In genomic region chr19:28618504-28618903, GRCh38 we compare ENCODE assay signal across 19 cellular contexts.
"Had no signal": no experiment of that assay in that cellular context is flagged by ENCODE, and none has a peak within 500 bp of the region (broad histone marks: within the 10 kb centered on the region; RNA-seq: fewer than 3 reads in every experiment).

No MANE protein-coding gene starts in this region.

- H3K27me3 ChIP-seq: esophagus squamous epithelium, gastrocnemius medialis, heart right ventricle, left lung had no signal

- DNase-seq: dermis blood vessel endothelial cell; dorsolateral prefrontal cortex; effector CD4-positive, alpha-beta T cell; effector memory CD4-positive, alpha-beta T cell; esophagus squamous epithelium; foreskin fibroblast; foreskin melanocyte; gastrocnemius medialis; glutamatergic neuron; head of caudate nucleus; heart right ventricle; hippocampal formation; left cardiac atrium; left lung; left ventricle myocardium superior; lower lobe of right lung; mesenchymal stem cell; mucosa of descending colon had no signal

- H3K36me3 ChIP-seq: esophagus squamous epithelium, gastrocnemius medialis, heart right ventricle, left lung, lower lobe of right lung had no signal

- H3K9me3 ChIP-seq: gastrocnemius medialis had no signal

- ATAC-seq: gastrocnemius medialis, heart right ventricle, left cardiac atrium, left lung, left ventricle myocardium superior, lower lobe of right lung, mucosa of descending colon had no signal

- H3K27ac ChIP-seq: coronary artery, dorsolateral prefrontal cortex, esophagus squamous epithelium, gastrocnemius medialis, heart right ventricle, left lung, lower lobe of right lung had no signal

- H3K4me3 ChIP-seq: coronary artery, dorsolateral prefrontal cortex, esophagus squamous epithelium, gastrocnemius medialis, heart right ventricle, left lung, lower lobe of right lung, mucosa of descending colon had no signal

- H3K4me1 ChIP-seq: esophagus squamous epithelium, gastrocnemius medialis, heart right ventricle, left lung, lower lobe of right lung had no signal
